12 cellular contexts compared by ENCODE assay signal in the genomic region with DNA sequence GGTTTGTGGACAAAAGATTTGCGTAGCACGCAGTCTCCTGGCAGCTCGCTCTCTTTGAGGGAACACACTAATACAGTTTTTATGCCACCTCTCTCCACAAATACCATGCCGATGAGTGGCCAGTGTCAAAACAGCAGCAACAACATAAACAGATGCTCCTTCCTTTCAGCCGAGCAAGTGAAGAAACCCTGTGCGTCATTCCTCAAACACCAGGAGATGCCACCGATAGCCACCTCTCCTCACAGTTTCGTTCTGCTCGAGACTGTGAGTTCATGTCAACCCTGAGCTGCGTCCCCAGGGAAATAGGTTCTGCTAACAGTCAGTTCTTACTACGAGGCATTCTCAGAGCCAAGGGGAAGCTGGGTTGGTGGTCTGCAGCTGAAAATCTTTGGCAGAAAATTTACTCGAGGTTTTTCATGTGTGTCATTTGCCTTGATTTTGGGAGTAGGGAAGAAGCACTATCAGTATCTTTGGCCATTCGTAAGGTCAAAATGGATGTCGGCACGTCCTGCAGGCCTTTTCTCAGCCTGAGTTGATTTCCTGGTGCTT. TPM values are rescaled to one million over a fixed set of nuclear protein-coding genes. Genes with fewer than 3 reads are reported as not detected.
A peak's percentile ranks its signal among the peaks of the same experiment; 100 is the strongest.
DNase-seq lines count a peak whose midpoint lies in the region; ATAC-seq and TF ChIP-seq lines count a peak whose summit lies in the region.
"Had no signal": no experiment of that assay in that cellular context is flagged by ENCODE, and none has a peak within 500 bp of the region (broad histone marks: within the 10 kb centered on the region; RNA-seq: fewer than 3 reads in every experiment).

No MANE protein-coding gene starts in this region.

- H3K9ac ChIP-seq in BLaER1: no peak overlapping the region; the same call in 1 of the 2 replicates

- H3K27me3 ChIP-seq in BLaER1: no peaks in the 10 kb centered on the region
- no peaks in the 10 kb centered on the region for H3K27me3 ChIP-seq in breast epithelium

- H3K27ac Mint-ChIP-seq in nephron progenitor cell: peak overlapping the region; percentile 24
- H3K27ac Mint-ChIP-seq: activated CD8-positive, alpha-beta T cell treated with anti-CD3 and anti-CD28 coated beads, Interleukin-2, amount 10 ng/mL, durations not matched to agents 7 days and 5 days had no signal

- H3K79me2 ChIP-seq in OCI-LY7 (ENCODE audit: insufficient read depth, low read depth, low read length): no peaks in the 10 kb centered on the region

- CTCF ChIA-PET in OCI-LY7 (lab: Charles Lee; ENCODE audit: unreplicated experiment): no interaction called here

- TF ChIP-seq POLR2A in NB4 (IDR thresholded peaks at IDR 0.05; ENCODE audit: extremely low read depth, insufficient read length) (no peak), breast epithelium (IDR thresholded peaks at IDR 0.05) (no peak)

- H2AFZ ChIP-seq in OCI-LY7 (ENCODE audit: low read length): no peak overlapping the region

- H3K4me1 ChIP-seq in BLaER1: peaks cover 21% of the 10 kb centered on the region
- no peaks in the 10 kb centered on the region for H3K4me1 ChIP-seq in breast epithelium
- H3K4me1 ChIP-seq in OCI-LY7 (ENCODE audit: insufficient read depth, low read length, poor library complexity, severe bottlenecking): no peaks in the 10 kb centered on the region

- H3K27ac ChIP-seq in BLaER1 (0 out of 2 replicates have a peak overlapping the region, but pooled peaks have one; percentile 44), breast epithelium (peak overlapping the region; percentile 68 to 74), OCI-LY7 (ENCODE audit: low read depth, low read length, poor library complexity, severe bottlenecking) (no peak overlapping the region)

- no peaks in the 10 kb centered on the region for H3K9me2 ChIP-seq in OCI-LY7 (ENCODE audit: insufficient read depth, low read length)

- ATAC-seq in HG03159 (IDR thresholded peaks at IDR 0.05; ENCODE audit: unreplicated experiment): no peak
- ATAC-seq: activated CD8-positive, alpha-beta T cell treated with anti-CD3 and anti-CD28 coated beads, Interleukin-2, amount 10 ng/mL, durations not matched to agents 7 days and 5 days; activated naive CD4-positive, alpha-beta T cell treated with anti-CD3 and anti-CD28 coated beads, Interleukin-2, amount 50 U/mL, for 72 hours had no signal

- H3K4me2 ChIP-seq in BLaER1 (peak overlapping the region; percentile 70), OCI-LY7 (ENCODE audit: low read length) (no peak overlapping the region)

- DNase-seq in NB4 (ENCODE audit: low read depth): peak; percentile 35
- DNase-seq in breast epithelium (ENCODE audit: low spot score in 2 of 2): peak; percentile 63 to 67
- no peak for DNase-seq in nephron progenitor cell
- no peak for DNase-seq in kidney glomerular epithelial cell (lab: John Stamatoyannopoulos, UW)
- no peak for DNase-seq in CD1c-positive myeloid dendritic cell (ENCODE audit: extremely low spot score)
- DNase-seq in OCI-LY7 (ENCODE audit: low spot score): no peak
- DNase-seq: activated CD8-positive, alpha-beta T cell treated with anti-CD3 and anti-CD28 coated beads, Interleukin-2, amount 10 ng/mL, durations not matched to agents 7 days and 5 days; NCI-H526 treated with DMSO at 0.1 percent for 48 hours had no signal

- H4K20me1 ChIP-seq in BLaER1: no peaks in the 10 kb centered on the region
- no peaks in the 10 kb centered on the region for H4K20me1 ChIP-seq in OCI-LY7 (ENCODE audit: insufficient read depth, low read length)

- H3K9me3 ChIP-seq in BLaER1 (peaks cover 16% of the 10 kb centered on the region; the same call in 1 of the 2 replicates), breast epithelium (peaks cover 0 to 3% of the 10 kb centered on the region in 2 donors), OCI-LY7 (ENCODE audit: low read length) (peaks cover 16% of the 10 kb centered on the region)

- peaks cover 22% of the 10 kb centered on the region for H3K9me3 Mint-ChIP-seq in nephron progenitor cell

- H3K36me3 ChIP-seq in BLaER1 (no peaks in the 10 kb centered on the region), breast epithelium (no peaks in the 10 kb centered on the region), OCI-LY7 (ENCODE audit: insufficient read depth, low read length) (no peaks in the 10 kb centered on the region)

- H3K36me3 Mint-ChIP-seq in nephron progenitor cell (ENCODE audit: low read depth): peaks cover 11% of the 10 kb centered on the region
- H3K36me3 Mint-ChIP-seq: activated naive CD4-positive, alpha-beta T cell treated with anti-CD3 and anti-CD28 coated beads, Interleukin-2, amount 50 U/mL, for 72 hours had no signal

- H3K4me1 Mint-ChIP-seq in nephron progenitor cell: peaks cover 22% of the 10 kb centered on the region

- TF ChIP-seq CTCF in NB4 (IDR thresholded peaks at IDR 0.05; ENCODE audit: low read depth, low read length): no peak
- TF ChIP-seq CTCF in breast epithelium (IDR thresholded peaks at IDR 0.05): no peak
- TF ChIP-seq CTCF in nephron progenitor cell (IDR thresholded peaks at IDR 0.05): no peak
- TF ChIP-seq CTCF in OCI-LY7 (conservative IDR thresholded peaks at IDR 0.05; ENCODE audit: low read length): no peak

- H3K4me3 ChIP-seq in BLaER1: no peak overlapping the region
- no peak overlapping the region for H3K4me3 ChIP-seq in NB4 (ENCODE audit: low read depth, low read length)
- H3K4me3 ChIP-seq in breast epithelium: no peak overlapping the region
- H3K4me3 ChIP-seq in OCI-LY7 (ENCODE audit: low read depth, low read length, poor library complexity, severe bottlenecking): no peak overlapping the region
- H3K4me3 ChIP-seq: skin epidermis had no signal

- POLR2A ChIA-PET in OCI-LY7 (lab: Charles Lee): interaction anchor here (0.6 kb wide), 1 partner anchor 1137 kb away, joined by 9 read pairs; no protein-coding TSS in a partner anchor

- no TSS peak for BruUV-seq in OCI-LY7 (replicated peaks; lab: Mats Ljungman, UMichigan)

- peaks cover 8% of the 10 kb centered on the region for H3K27me3 Mint-ChIP-seq in nephron progenitor cell (ENCODE audit: low read depth, poor library complexity)

- no peak overlapping the region for H3K4me3 Mint-ChIP-seq in nephron progenitor cell
- H3K4me3 Mint-ChIP-seq: activated CD8-positive, alpha-beta T cell treated with anti-CD3 and anti-CD28 coated beads, Interleukin-2, amount 10 ng/mL, durations not matched to agents 7 days and 5 days had no signal

- intact Hi-C loops in breast epithelium (cut with DNase I; ENCODE audit: low total_unique reads): no loop called here
- intact Hi-C loops in OCI-LY7 (cut with micrococcal nuclease; ENCODE audit: unreplicated experiment): no loop called here

RNA-seq across cellular contexts. Expression of a gene that starts 59.9 kb away (rescaled TPM):
- 10 to 100 TPM in 2 of 3 donors, 1 to 10 TPM in 1; 5.4 to 19.2 (median 12.5) TPM for total RNA-seq in breast epithelium
- not detected in 2 replicates for total RNA-seq in OCI-LY7 (2014; rRNA removed; shearing (Covaris generic))
- not detected in 2 replicates for total RNA-seq in OCI-LY7 (2022)
- total RNA-seq: activated CD8-positive, alpha-beta T cell treated with anti-CD3 and anti-CD28 coated beads, Interleukin-2, amount 10 ng/mL, durations not matched to agents 7 days and 5 days; activated naive CD4-positive, alpha-beta T cell treated with anti-CD3 and anti-CD28 coated beads, Interleukin-2, amount 50 U/mL, for 72 hours had no signal

Comparison
In these comparisons a context has a peak if more than half of its experiments do, and no peak if none do; other contexts are left out.
1. DNase-seq: peak in NB4 (single experiment) and breast epithelium (2 of 2); none in nephron progenitor cell (single experiment), kidney glomerular epithelial cell (single experiment), CD1c-positive myeloid dendritic cell (single experiment) and OCI-LY7 (single experiment).
2. RNA of a gene that starts 59.9 kb away (total RNA-seq): 5.4 to 19.2 TPM in breast epithelium; not detected in OCI-LY7; every median in the first group is over 4 times any median in the second.